Comparison of ENCODE assay signal across 17 cellular contexts in the genomic region with DNA sequence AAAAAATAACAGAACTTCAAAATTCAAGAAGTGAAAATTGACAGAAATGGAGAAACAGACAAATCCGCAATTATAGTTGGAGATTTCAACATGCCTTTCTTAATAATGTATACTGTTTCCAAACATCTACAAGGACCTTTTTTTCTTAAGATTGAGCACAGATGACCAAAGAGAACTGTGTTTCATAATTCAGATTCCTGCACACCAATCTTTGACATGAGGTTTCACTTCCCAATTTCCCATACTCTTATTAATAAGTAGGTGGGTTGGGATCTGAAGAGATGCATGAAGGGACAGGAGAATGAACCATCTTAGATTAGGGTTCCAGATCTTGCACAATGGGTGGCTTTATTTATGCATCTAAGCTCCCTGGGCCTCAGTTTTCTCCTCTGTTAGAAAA. TPM values are rescaled to one million over a fixed set of nuclear protein-coding genes. Genes with fewer than 3 reads are reported as not detected.
"Had no signal": no experiment of that assay in that cellular context is flagged by ENCODE, and none has a peak within 500 bp of the region (broad histone marks: within the 10 kb centered on the region; RNA-seq: fewer than 3 reads in every experiment).

No MANE protein-coding gene starts in this region.

- H3K4me1 Mint-ChIP-seq: memory B cell had no signal

- H3K4me3 ChIP-seq: adrenal gland, skin epidermis, tibial artery, uterus had no signal

- H3K27ac Mint-ChIP-seq: activated CD4-positive, alpha-beta memory T cell treated with anti-CD3 and anti-CD28 coated beads for 36 hours; activated CD8-positive, alpha-beta memory T cell treated with anti-CD3 and anti-CD28 coated beads, Interleukin-2, amount 10 ng/mL, durations not matched to agents 7 days and 5 days; activated T-cell treated with anti-CD3 and anti-CD28 coated beads, Interleukin-2, amount 50 U/mL, for 24 hours; memory B cell; natural killer cell had no signal

- H3K4me3 Mint-ChIP-seq: activated CD4-positive, alpha-beta memory T cell treated with anti-CD3 and anti-CD28 coated beads for 36 hours; activated CD8-positive, alpha-beta memory T cell treated with anti-CD3 and anti-CD28 coated beads, Interleukin-2, amount 10 ng/mL, durations not matched to agents 7 days and 5 days; activated T-cell treated with anti-CD3 and anti-CD28 coated beads, Interleukin-2, amount 50 U/mL, for 24 hours; memory B cell; natural killer cell had no signal

- H3K36me3 ChIP-seq: adrenal gland, tibial artery, uterus, WERI-Rb-1 had no signal

- H3K4me1 ChIP-seq: adrenal gland, tibial artery, uterus had no signal

- H3K27me3 ChIP-seq: tibial artery, uterus had no signal

- H3K27ac ChIP-seq: adrenal gland, tibial artery, uterus, WERI-Rb-1 had no signal

- H3K27me3 Mint-ChIP-seq: activated CD4-positive, alpha-beta memory T cell treated with anti-CD3 and anti-CD28 coated beads for 36 hours; activated CD8-positive, alpha-beta memory T cell treated with anti-CD3 and anti-CD28 coated beads, Interleukin-2, amount 10 ng/mL, durations not matched to agents 7 days and 5 days; activated T-cell treated with anti-CD3 and anti-CD28 coated beads, Interleukin-2, amount 50 U/mL, for 24 hours had no signal

- H3K9me3 ChIP-seq: adrenal gland, uterus had no signal

- DNase-seq: activated CD4-positive, alpha-beta memory T cell treated with anti-CD3 and anti-CD28 coated beads for 36 hours; activated CD8-positive, alpha-beta memory T cell treated with anti-CD3 and anti-CD28 coated beads, Interleukin-2, amount 10 ng/mL, durations not matched to agents 7 days and 5 days; activated naive CD4-positive, alpha-beta T cell treated with anti-CD3 and anti-CD28 coated beads, Interleukin-2, amount 50 U/mL, for 16 hours; activated T-cell treated with anti-CD3 and anti-CD28 coated beads, Interleukin-2, amount 50 U/mL, for 24 hours; adrenal gland; natural killer cell; posterior cingulate gyrus; retina; stimulated activated CD4-positive, alpha-beta T cell treated with anti-CD3 and anti-CD28 coated beads, Interleukin-15, amount 100 ng/mL, for 24 hours; stimulated activated CD4-positive, alpha-beta T cell treated with anti-CD3 and anti-CD28 coated beads, Interleukin-4, amount 100 ng/mL, for 1 hour; stimulated activated naive CD4-positive, alpha-beta T cell; tibial artery; uterus; WERI-Rb-1 had no signal

- H3K36me3 Mint-ChIP-seq: memory B cell, natural killer cell had no signal

RNA-seq across cellular contexts. Expression of gene GIMAP7, which starts 24.9 kb away (rescaled TPM):
- total RNA-seq: chondrocyte had no signal

RNA-seq across cellular contexts. Expression of gene GIMAP8, which starts 39.4 kb away (rescaled TPM):
- total RNA-seq: chondrocyte had no signal
